Comparison of ENCODE assay signal across 8 cellular contexts in genomic region chr19:18419195-18419698, GRCh38. TPM values are rescaled to one million over a fixed set of nuclear protein-coding genes. Genes with fewer than 3 reads are reported as not detected.
A peak's percentile ranks its signal among the peaks of the same experiment; 100 is the strongest.
DNase-seq lines count a peak whose midpoint lies in the region; ATAC-seq and TF ChIP-seq lines count a peak whose summit lies in the region.

TSS of gene SSBP4 (plus strand) at chr19:18419398. CDS start at chr19:18419649, 251 bp downstream.

- H3K36me3 ChIP-seq in vagina = no peaks in the 10 kb centered on the region

- intact Hi-C loops in Right ventricle myocardium inferior (cut with DNase I) (loop anchor here (5.0 kb wide), 1 partner anchor 137 kb away; the partner anchor contains the start of gene JUND), vagina (cut with DNase I) (no loop called here)

- H3K9me3 Mint-ChIP-seq in activated naive CD8-positive, alpha-beta T cell treated with anti-CD3 and anti-CD28 coated beads, Interleukin-2, amount 50 U/mL, for 24 hours = no peaks in the 10 kb centered on the region
- no peaks in the 10 kb centered on the region for H3K9me3 Mint-ChIP-seq in osteocyte (ENCODE audit: unreplicated experiment)

- H3K27me3 ChIP-seq in vagina = no peaks in the 10 kb centered on the region

- ATAC-seq in GM19455 (IDR thresholded peaks at IDR 0.05; ENCODE audit: unreplicated experiment) (peak; percentile 33), SK-N-SH treated with all-trans-retinoic acid at 6 μM for 48 hours (no peak), Right ventricle myocardium inferior (peak; percentile 15)
- peak; percentile 25 for ATAC-seq in activated naive CD8-positive, alpha-beta T cell treated with anti-CD3 and anti-CD28 coated beads, Interleukin-2, amount 50 U/mL, for 24 hours

- H3K36me3 Mint-ChIP-seq in activated naive CD8-positive, alpha-beta T cell treated with anti-CD3 and anti-CD28 coated beads, Interleukin-2, amount 50 U/mL, for 24 hours (ENCODE audit: low read depth) = peaks cover 6% of the 10 kb centered on the region
- peaks cover 3% of the 10 kb centered on the region for H3K36me3 Mint-ChIP-seq in osteocyte (ENCODE audit: unreplicated experiment)

- peaks cover 93% of the 10 kb centered on the region for H3K4me1 ChIP-seq in vagina

- TF ChIP-seq POLR2A in vagina (IDR thresholded peaks at IDR 0.05) = peak in 1 of 2 donors; percentile 62

- peak within 1 kb of the TSS; percentile 92 for H3K4me3 Mint-ChIP-seq in activated naive CD8-positive, alpha-beta T cell treated with anti-CD3 and anti-CD28 coated beads, Interleukin-2, amount 50 U/mL, for 24 hours
- peak within 1 kb of the TSS; percentile 81 for H3K4me3 Mint-ChIP-seq in osteocyte (ENCODE audit: unreplicated experiment)

- DNase-seq in CD1c-positive myeloid dendritic cell (ENCODE audit: extremely low spot score) (peak; percentile 83), LNCaP clone FGC (ENCODE audit: low read depth) (peak; percentile 19), Right ventricle myocardium inferior (ENCODE audit: missing footprints) (peak; percentile 88), osteocyte (ENCODE audit: extremely low spot score, unreplicated experiment) (peak; percentile 93), vagina (ENCODE audit: extremely low spot score in 2 of 2) (no peak)
- peak; percentile 78 for DNase-seq in activated naive CD8-positive, alpha-beta T cell treated with anti-CD3 and anti-CD28 coated beads, Interleukin-2, amount 50 U/mL, for 24 hours

- peak within 1 kb of the TSS; percentile 80 for H3K27ac Mint-ChIP-seq in activated naive CD8-positive, alpha-beta T cell treated with anti-CD3 and anti-CD28 coated beads, Interleukin-2, amount 50 U/mL, for 24 hours
- H3K27ac Mint-ChIP-seq in osteocyte (ENCODE audit: unreplicated experiment) = peak within 1 kb of the TSS; percentile 91

- H3K4me3 ChIP-seq in LNCaP clone FGC (ENCODE audit: low read depth, low read length) (peak within 1 kb of the TSS; percentile 75), vagina (peak within 1 kb of the TSS; percentile 66 to 76)

- H3K4me1 Mint-ChIP-seq in activated naive CD8-positive, alpha-beta T cell treated with anti-CD3 and anti-CD28 coated beads, Interleukin-2, amount 50 U/mL, for 24 hours = peaks cover 80% of the 10 kb centered on the region
- H3K4me1 Mint-ChIP-seq in osteocyte (ENCODE audit: unreplicated experiment) = peaks cover 72% of the 10 kb centered on the region

- H3K9me3 ChIP-seq in vagina = no peaks in the 10 kb centered on the region

- H3K27me3 Mint-ChIP-seq in activated naive CD8-positive, alpha-beta T cell treated with anti-CD3 and anti-CD28 coated beads, Interleukin-2, amount 50 U/mL, for 24 hours = peaks cover 27% of the 10 kb centered on the region
- H3K27me3 Mint-ChIP-seq in osteocyte (ENCODE audit: unreplicated experiment) = no peaks in the 10 kb centered on the region

- peak within 1 kb of the TSS; percentile 97 for H3K27ac ChIP-seq in vagina

- peak; percentile 65 for TF ChIP-seq CTCF in LNCaP clone FGC (IDR thresholded peaks at IDR 0.05; ENCODE audit: control insufficient read depth, extremely low read depth, insufficient read depth)
- TF ChIP-seq CTCF in osteocyte (IDR thresholded peaks at IDR 0.05) = peak; percentile 47
- TF ChIP-seq CTCF in vagina (IDR thresholded peaks at IDR 0.05) = no peak

TF ChIP-seq in SK-N-SH treated with all-trans-retinoic acid at 6 μM for 48 hours, 23 proteins besides CTCF, POLR2A, EP300 and RAD21:
- TF ChIP-seq ISL1 (CRISPR knock-in tag; IDR thresholded peaks at IDR 0.05) = no peak
- TF ChIP-seq SNAI2 (CRISPR knock-in tag; IDR thresholded peaks at IDR 0.05) = peak; percentile 84; the same call in 1 of the 2 replicates
- TF ChIP-seq ESRRG (CRISPR knock-in tag; IDR thresholded peaks at IDR 0.05) = no peak
- 0 out of 2 replicates have a peak, but pooled peaks have one; percentile 67 for TF ChIP-seq CSDC2 (CRISPR knock-in tag; IDR thresholded peaks at IDR 0.05)

RNA-seq across cellular contexts. Expression of gene SSBP4, which starts in this region (rescaled TPM):
- total RNA-seq in Right ventricle myocardium inferior = 36.2 TPM
- total RNA-seq in osteocyte = 82.9 and 102 TPM in 2 replicates
- total RNA-seq in vagina = 72.7 TPM

Comparison
In these comparisons a context has a peak if more than half of its experiments do, and no peak if none do; other contexts are left out.
1. DNase-seq: peak in CD1c-positive myeloid dendritic cell (single experiment), LNCaP clone FGC (single experiment), activated naive CD8-positive, alpha-beta T cell treated with anti-CD3 and anti-CD28 coated beads, Interleukin-2, amount 50 U/mL, for 24 hours (single experiment), Right ventricle myocardium inferior (single experiment) and osteocyte (single experiment); none in vagina (0 of 2).
2. CTCF ChIP-seq: peak in LNCaP clone FGC (single experiment) and osteocyte (single experiment); none in vagina (0 of 3).